8 cellular contexts compared by ENCODE assay signal in the genomic region with DNA sequence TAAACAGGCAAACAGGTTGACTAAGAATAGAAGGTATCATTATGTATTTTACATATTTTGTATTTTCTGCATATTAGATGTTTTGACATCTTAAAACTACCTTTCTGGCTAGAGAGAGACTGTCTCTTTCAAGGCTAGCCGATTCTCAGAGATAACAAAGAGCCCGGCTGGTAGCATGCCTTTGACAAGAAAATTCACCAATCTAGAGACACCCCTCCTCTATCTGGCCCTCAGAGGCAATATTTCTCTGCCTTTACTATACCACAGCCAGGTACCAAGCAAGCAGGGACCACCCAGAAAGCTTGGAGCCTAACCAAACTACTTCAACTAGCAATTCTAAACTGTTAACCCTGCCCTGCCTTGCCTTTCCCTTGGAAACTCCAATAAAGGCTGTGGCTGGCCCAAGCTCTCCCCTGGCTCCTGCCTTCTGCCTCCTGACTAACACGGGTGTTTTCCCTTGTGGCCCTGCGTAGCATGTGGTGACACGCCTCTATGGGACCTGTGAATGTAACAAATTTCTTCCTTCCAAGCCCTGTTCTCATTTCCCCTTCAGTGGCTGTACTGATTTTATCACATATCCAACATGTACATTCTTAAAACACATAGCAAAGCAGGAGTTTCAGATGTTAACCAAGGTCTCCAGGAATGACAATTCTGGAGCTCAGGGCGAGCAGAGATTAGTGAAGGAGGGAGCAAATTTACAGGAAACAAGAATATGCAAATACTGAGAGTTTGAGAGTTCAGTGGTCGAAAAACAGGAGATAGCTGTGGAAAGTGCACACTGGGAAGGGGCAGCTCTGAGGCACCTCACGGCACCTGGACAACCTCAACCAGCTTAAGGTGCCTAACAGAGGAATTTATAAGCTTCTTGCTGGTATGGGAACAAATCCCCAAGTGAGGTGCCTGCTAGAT.
DNase-seq lines count a peak whose midpoint lies in the region; ATAC-seq and TF ChIP-seq lines count a peak whose summit lies in the region.

No MANE protein-coding gene starts in this region.

- no peak overlapping the region for H3K14ac ChIP-seq in trophoblast cell (ENCODE audit: low read length)

- no peak overlapping the region for H4K12ac ChIP-seq in trophoblast cell (ENCODE audit: low read depth, low read length)

- H3K4ac ChIP-seq in trophoblast cell (ENCODE audit: low read depth, low read length): no peak overlapping the region

- ATAC-seq in HG03066 (IDR thresholded peaks at IDR 0.05; ENCODE audit: low read depth, unreplicated experiment) (peak; percentile 63), HG03571 (IDR thresholded peaks at IDR 0.05; ENCODE audit: unreplicated experiment) (no peak)

- no peak overlapping the region for H2AFZ ChIP-seq in trophoblast cell (ENCODE audit: insufficient read depth, low read length, poor library complexity)

- H4K91ac ChIP-seq in trophoblast cell (ENCODE audit: low read depth, low read length): peak overlapping the region; percentile 5

- peaks cover 49% of the 10 kb centered on the region for H4K20me1 ChIP-seq in DOHH2 (ENCODE audit: control insufficient read depth, insufficient read depth, low read depth, low read length)

- H4K8ac ChIP-seq in trophoblast cell (ENCODE audit: low read depth, low read length): peak overlapping the region; percentile 14

- TF ChIP-seq CTCF in DOHH2 (IDR thresholded peaks at IDR 0.05; ENCODE audit: low read depth, low read length, poor library complexity, severe bottlenecking): no peak

- H3K4me1 ChIP-seq in DOHH2 (ENCODE audit: control insufficient read depth, low read length) (peaks cover 96% of the 10 kb centered on the region), trophoblast cell (ENCODE audit: control insufficient read depth in 1 of 2, insufficient read depth in 2 of 2, low read length in 2 of 2) (peaks cover 10 to 11% of the 10 kb centered on the region in 2 experiments)

- peak overlapping the region; percentile 37 for H3K4me2 ChIP-seq in DOHH2 (ENCODE audit: low read length)
- no peak overlapping the region for H3K4me2 ChIP-seq in trophoblast cell (ENCODE audit: low read length)

- H3K79me2 ChIP-seq in DOHH2 (ENCODE audit: control insufficient read depth, low read length) (peaks cover 99% of the 10 kb centered on the region), trophoblast cell (ENCODE audit: control insufficient read depth, insufficient read depth, low read length, poor library complexity) (peaks cover 2% of the 10 kb centered on the region)

- peak overlapping the region; percentile 77 for H2AK5ac ChIP-seq in trophoblast cell (ENCODE audit: low read length)

- H2BK120ac ChIP-seq in trophoblast cell (ENCODE audit: insufficient read depth, low read length, poor library complexity): no peak overlapping the region

- H3K36me3 ChIP-seq in DOHH2 (ENCODE audit: control insufficient read depth, low read length): peaks cover 89% of the 10 kb centered on the region
- H3K36me3 ChIP-seq in trophoblast cell (ENCODE audit: control insufficient read depth in 1 of 2, insufficient read depth in 2 of 2, low read length in 2 of 2): no peaks in the 10 kb centered on the region

- H2BK12ac ChIP-seq in trophoblast cell (ENCODE audit: low read length): peak overlapping the region; percentile 87

- WGBS in trophoblast cell (ENCODE audit: extremely low coverage, insufficient coverage, insufficient read length): no CpG with 5 or more reads among the region's 8 CpGs

- peaks cover 48% of the 10 kb centered on the region for H3F3A ChIP-seq in DOHH2 (ENCODE audit: control insufficient read depth, insufficient read depth)

- H3K27ac ChIP-seq in DOHH2 (ENCODE audit: low read depth, low read length) (peak overlapping the region; percentile 24), trophoblast cell (ENCODE audit: low read depth, low read length) (peak overlapping the region; percentile 20)

- peak; percentile 59 for DNase-seq in activated CD8-positive, alpha-beta memory T cell treated with anti-CD3 and anti-CD28 coated beads, Interleukin-2, amount 50 U/mL, for 4 hours
- DNase-seq in trophoblast cell: peak; percentile 39
- no peak for DNase-seq in NCI-H2227 treated with DMSO at 0.1 percent for 48 hours (lab: John Stamatoyannopoulos, UW)
- DNase-seq in COLO668 (lab: John Stamatoyannopoulos, UW; ENCODE audit: unreplicated experiment): no peak
- DNase-seq in NCI-H748 (lab: John Stamatoyannopoulos, UW; ENCODE audit: unreplicated experiment): no peak

- peaks cover 5% of the 10 kb centered on the region for H3K79me1 ChIP-seq in trophoblast cell (ENCODE audit: low read length)

- no peak overlapping the region for H2BK5ac ChIP-seq in trophoblast cell (ENCODE audit: low read depth, low read length, poor library complexity)

- H3K23ac ChIP-seq in trophoblast cell (ENCODE audit: low read length): no peak overlapping the region

- H3K18ac ChIP-seq in trophoblast cell (ENCODE audit: low read length): peak overlapping the region; percentile 5

- H3K9ac ChIP-seq in trophoblast cell (ENCODE audit: low read length): no peak overlapping the region

- no peaks in the 10 kb centered on the region for H3K9me3 ChIP-seq in DOHH2 (ENCODE audit: control insufficient read depth, insufficient read depth, low read length)
- H3K9me3 ChIP-seq in trophoblast cell (ENCODE audit: insufficient read depth, low read depth, low read length): no peaks in the 10 kb centered on the region

- no peaks in the 10 kb centered on the region for H3K9me2 ChIP-seq in DOHH2 (replicated peaks; ENCODE audit: control insufficient read depth, low read length)

- peak overlapping the region; percentile 3; the same call in 1 of the 2 replicates for H3K4me3 ChIP-seq in DOHH2 (ENCODE audit: low read length)
- no peak overlapping the region for H3K4me3 ChIP-seq in trophoblast cell (ENCODE audit: low read depth, low read length)

- H3K27me3 ChIP-seq in DOHH2 (ENCODE audit: control insufficient read depth, low read length) (no peaks in the 10 kb centered on the region), trophoblast cell (ENCODE audit: insufficient read depth, low read length) (no peaks in the 10 kb centered on the region)

Comparison
In these comparisons a context has a peak if more than half of its experiments do, and no peak if none do; other contexts are left out.
1. DNase-seq: peak in activated CD8-positive, alpha-beta memory T cell treated with anti-CD3 and anti-CD28 coated beads, Interleukin-2, amount 50 U/mL, for 4 hours (single experiment) and trophoblast cell (2 of 2); none in NCI-H2227 treated with DMSO at 0.1 percent for 48 hours (single experiment), COLO668 (single experiment) and NCI-H748 (single experiment).